ENCODE assay signal across 8 cellular contexts in genomic region chr3:149658444-149659172, GRCh38. TPM values are rescaled to one million over a fixed set of nuclear protein-coding genes. Genes with fewer than 3 reads are reported as not detected.
A peak's percentile ranks its signal among the peaks of the same experiment; 100 is the strongest.
DNase-seq lines count a peak whose midpoint lies in the region; ATAC-seq, FAIRE-seq and TF ChIP-seq lines count a peak whose summit lies in the region.

No MANE protein-coding gene starts in this region.

- TF ChIP-seq CTCF in D721Med (IDR thresholded peaks at IDR 0.05; ENCODE audit: insufficient read depth, missing control alignments): peak; percentile 8
- peak; percentile 28 for TF ChIP-seq CTCF in astrocyte of the spinal cord (IDR thresholded peaks at IDR 0.05; ENCODE audit: low read depth, low read length)
- TF ChIP-seq CTCF in psoas muscle (IDR thresholded peaks at IDR 0.05): peak; percentile 24

- no peaks in the 10 kb centered on the region for H3K9me3 ChIP-seq in psoas muscle

- DNase-seq in D721Med (ENCODE audit: insufficient read length, low spot score): no peak
- DNase-seq in RKO (ENCODE audit: low spot score): peak; percentile 69
- DNase-seq in astrocyte of the spinal cord (ENCODE audit: low read depth, low spot score): peak; percentile 90
- peak; percentile 81 for DNase-seq in hepatic stellate cell (ENCODE audit: low spot score)
- peak; percentile 77 to 83 for DNase-seq in psoas muscle
- no peak for DNase-seq in NCI-H1436 (lab: John Stamatoyannopoulos, UW)

- in situ Hi-C loops in astrocyte of the spinal cord (cut with HindIII; ENCODE audit: low sequenced_read_pairs): no loop called here

- H3K27me3 ChIP-seq in psoas muscle (ENCODE audit: insufficient read depth in 3 of 3, low read length in 2 of 3): no peaks in the 10 kb centered on the region

- H3K27ac ChIP-seq in psoas muscle: peak overlapping the region; percentile 90

- H3K4me1 ChIP-seq in psoas muscle: peaks cover 20% of the 10 kb centered on the region

- peaks cover 0 to 4% of the 10 kb centered on the region in 2 donors for H3K36me3 ChIP-seq in psoas muscle (ENCODE audit: insufficient read depth in 1 of 2, low read depth in 1 of 2)

- 2 to 6% (median 3%) methylated on average over 20 to 33 of the region's 33 CpGs for WGBS in psoas muscle, 3 donors

- ATAC-seq in GM19395 (IDR thresholded peaks at IDR 0.05; ENCODE audit: unreplicated experiment): peak; percentile 82
- peak; percentile 76 for ATAC-seq in HG03432 (IDR thresholded peaks at IDR 0.05; ENCODE audit: unreplicated experiment)
- ATAC-seq in psoas muscle: peak; percentile 75 to 84 (median 79)

- H3K4me3 ChIP-seq in astrocyte of the spinal cord (ENCODE audit: low read depth, low read length): peak overlapping the region; percentile 66
- H3K4me3 ChIP-seq in psoas muscle: peak overlapping the region; percentile 86

- intact Hi-C loops in psoas muscle (cut with DNase I): loop anchor here (5.0 to 10.0 kb wide), 5 partner anchors 54 to 126 kb away; no protein-coding TSS in a partner anchor

- no peak for FAIRE-seq in D721Med (lab: Jason Lieb, UNC)

RNA-seq across cellular contexts. Expression of gene WWTR1, which starts 0.8 kb away (rescaled TPM):
- total RNA-seq in psoas muscle: 10 to 100 TPM; 13.3 to 52.9 (median 30.1) TPM
- 10 to 100 TPM in 1 of 3 donors, 1 to 10 TPM in 2; 6.7 to 53.5 (median 6.7) TPM for polyA plus RNA-seq in psoas muscle

Comparison
In these comparisons a context has a peak if more than half of its experiments do, and no peak if none do; other contexts are left out.
1. DNase-seq: peak in RKO (single experiment), astrocyte of the spinal cord (single experiment), hepatic stellate cell (single experiment) and psoas muscle (2 of 2); none in D721Med (single experiment) and NCI-H1436 (single experiment).
2. Peak in every context shown above with its lines, with median percentiles within 50 percentile points of each other: CTCF ChIP-seq and ATAC-seq.